11 cellular contexts compared by ENCODE assay signal in genomic region chr4:128029907-128030306, GRCh38.
"Had no signal": no experiment of that assay in that cellular context is flagged by ENCODE, and none has a peak within 500 bp of the region (broad histone marks: within the 10 kb centered on the region; RNA-seq: fewer than 3 reads in every experiment).

No MANE protein-coding gene starts in this region.

- H3K27ac Mint-ChIP-seq: GM23338, HFFc6 had no signal

- H3K4me1 Mint-ChIP-seq: GM23338, H9 had no signal

- FAIRE-seq: H1, H54 had no signal

- H3K4me3 ChIP-seq: GM23248, GM23338, HAP-1 had no signal

- H3K27ac ChIP-seq: GM23248 had no signal

- ATAC-seq: GM23338, HCT116 had no signal

- H3K4me2 ChIP-seq: GM23338 had no signal

- H3K4me3 Mint-ChIP-seq: GM23338, H9, HFFc6 had no signal

- DNase-seq: GM23248, GOT3, H7, H9, HCEC 1CT, HFFc6 had no signal

- H3K9me3 ChIP-seq: HAP-1 had no signal

- H3K9me3 Mint-ChIP-seq: H9, HFFc6 had no signal

- H3K9ac ChIP-seq: GM23248 had no signal

- H2AFZ ChIP-seq: GM23248, GM23338 had no signal
